ENCODE assay signal across 1 cellular context in genomic region chr12:65960820-65961691, GRCh38.
TF ChIP-seq lines count a peak whose summit lies in the region.

No MANE protein-coding gene starts in this region.

TF ChIP-seq in HepG2, 621 proteins besides CTCF, POLR2A, EP300 and RAD21 (continued from another document and continues in another):
- TF ChIP-seq REPIN1 (CRISPR knock-in tag; IDR thresholded peaks at IDR 0.05; ENCODE audit: borderline replicate concordance, low read depth) (no peak), MBD4 (IDR thresholded peaks at IDR 0.05; ENCODE audit: borderline replicate concordance, low read length) (no peak), ZNF430 (CRISPR knock-in tag; IDR thresholded peaks at IDR 0.05) (no peak), HHEX (CRISPR knock-in tag; IDR thresholded peaks at IDR 0.05) (peak; percentile 56; the same call in 1 of the 2 replicates), DRAP1 (CRISPR knock-in tag; IDR thresholded peaks at IDR 0.05) (peak; percentile 24; the same call in 1 of the 2 replicates), ZFP37 (CRISPR knock-in tag; IDR thresholded peaks at IDR 0.05; ENCODE audit: borderline replicate concordance) (no peak), GMEB2 (CRISPR knock-in tag; IDR thresholded peaks at IDR 0.05; ENCODE audit: low read depth) (no peak), ZNF850 (CRISPR knock-in tag; conservative IDR thresholded peaks at IDR 0.05) (no peak), ZNF432 (CRISPR knock-in tag; IDR thresholded peaks at IDR 0.05; ENCODE audit: borderline replicate concordance) (no peak), ZNF460 (CRISPR knock-in tag; IDR thresholded peaks at IDR 0.05; ENCODE audit: borderline replicate concordance) (no peak), RORA (CRISPR knock-in tag; IDR thresholded peaks at IDR 0.05) (no peak), SIX4 (CRISPR knock-in tag; IDR thresholded peaks at IDR 0.05) (no peak), ZNF598 (CRISPR knock-in tag; IDR thresholded peaks at IDR 0.05; ENCODE audit: borderline replicate concordance) (no peak), ZUFSP (CRISPR knock-in tag; IDR thresholded peaks at IDR 0.05; ENCODE audit: borderline replicate concordance) (no peak), ZNF639 (CRISPR knock-in tag; conservative IDR thresholded peaks at IDR 0.05) (no peak), ARID3A (IDR thresholded peaks at IDR 0.05; ENCODE audit: low read depth, low read length) (peak; percentile 57; the same call in 1 of the 2 replicates), ZNF337 (CRISPR knock-in tag; IDR thresholded peaks at IDR 0.05; ENCODE audit: borderline replicate concordance, low read depth) (no peak), ZNF251 (CRISPR knock-in tag; IDR thresholded peaks at IDR 0.05) (no peak), TEAD3 (CRISPR knock-in tag; optimal IDR thresholded peaks at IDR 0.05; ENCODE audit: borderline replicate concordance) (peak; percentile 78), MBNL3 (CRISPR knock-in tag; conservative IDR thresholded peaks at IDR 0.05) (no peak), ZSCAN29 (CRISPR knock-in tag; conservative IDR thresholded peaks at IDR 0.05) (no peak), KDM5B (CRISPR knock-in tag; IDR thresholded peaks at IDR 0.05; ENCODE audit: borderline replicate concordance) (no peak), STAG1 (CRISPR knock-in tag; IDR thresholded peaks at IDR 0.05) (peak; percentile 46), RXRA (CRISPR knock-in tag; IDR thresholded peaks at IDR 0.05) (peak; percentile 92; the same call in 1 of the 2 replicates), ZNF75D (CRISPR knock-in tag; IDR thresholded peaks at IDR 0.05; ENCODE audit: borderline replicate concordance) (no peak), NCOA5 (CRISPR knock-in tag; IDR thresholded peaks at IDR 0.05) (no peak), AHR (CRISPR knock-in tag; IDR thresholded peaks at IDR 0.05) (no peak), ZNF724P (CRISPR knock-in tag; IDR thresholded peaks at IDR 0.05; ENCODE audit: borderline replicate concordance) (no peak), ZBTB2 (CRISPR knock-in tag; IDR thresholded peaks at IDR 0.05; ENCODE audit: low read depth) (no peak), YEATS2 (CRISPR knock-in tag; IDR thresholded peaks at IDR 0.05; ENCODE audit: borderline replicate concordance) (no peak), PAXIP1 (CRISPR knock-in tag; conservative IDR thresholded peaks at IDR 0.05) (peak; percentile 95), KLF12 (CRISPR knock-in tag; IDR thresholded peaks at IDR 0.05; ENCODE audit: borderline replicate concordance) (no peak; the same call in 1 of the 2 replicates), KAT7 (CRISPR knock-in tag; IDR thresholded peaks at IDR 0.05; ENCODE audit: borderline replicate concordance) (no peak), TRIM22 (IDR thresholded peaks at IDR 0.05) (no peak), ASH2L (IDR thresholded peaks at IDR 0.05; ENCODE audit: insufficient read length, low read depth, low read length) (peak; percentile 61), NR2F1 (CRISPR knock-in tag; IDR thresholded peaks at IDR 0.05) (peak; percentile 95 to 98), MYNN (CRISPR knock-in tag; IDR thresholded peaks at IDR 0.05; ENCODE audit: low read depth) (no peak), MAZ (IDR thresholded peaks at IDR 0.05; ENCODE audit: borderline replicate concordance, low read depth, low read length) (no peak), MAZ (CRISPR knock-in tag; IDR thresholded peaks at IDR 0.05; ENCODE audit: low read depth) (no peak), NR2F2 (IDR thresholded peaks at IDR 0.05; ENCODE audit: borderline replicate concordance, low read depth) (peak; percentile 99), POLR2AphosphoS5 (IDR thresholded peaks at IDR 0.05; ENCODE audit: low read depth, low read length) (no peak; the same call in 1 of the 2 replicates), ZSCAN25 (CRISPR knock-in tag; IDR thresholded peaks at IDR 0.05) (no peak), HDAC1 (CRISPR knock-in tag; IDR thresholded peaks at IDR 0.05) (peak; percentile 69), ATF2 (CRISPR knock-in tag; IDR thresholded peaks at IDR 0.05) (no peak), FLYWCH1 (CRISPR knock-in tag; IDR thresholded peaks at IDR 0.05) (no peak), THAP8 (CRISPR knock-in tag; IDR thresholded peaks at IDR 0.05; ENCODE audit: borderline replicate concordance) (no peak), ETS1 (CRISPR knock-in tag; IDR thresholded peaks at IDR 0.05) (no peak)
